Comparison of ENCODE assay signal across 28 cellular contexts in genomic region chr17:79337053-79337452, GRCh38.
"Had no signal": no experiment of that assay in that cellular context is flagged by ENCODE, and none has a peak within 500 bp of the region (broad histone marks: within the 10 kb centered on the region; RNA-seq: fewer than 3 reads in every experiment).

No MANE protein-coding gene starts in this region.

- H3K9me3 Mint-ChIP-seq: stimulated activated effector memory CD8-positive, alpha-beta T cell treated with anti-CD3 and anti-CD28 coated beads, Interleukin-12 subunit alpha, Interleukin-12 subunit beta, amount 100 ng/mL, for 72 hours; stimulated activated memory B cell treated with anti-CD40 and anti-IgM and Interleukin-4, amounts not matched to agents 10 μg/mL and 1 μg/mL and 100 μg/mL, for 72 hours; stimulated activated naive B cell treated with anti-CD40 and anti-IgM and Interleukin-4, amounts not matched to agents 10 μg/mL and 1 μg/mL and 100 μg/mL, for 72 hours; stimulated activated naive CD8-positive, alpha-beta T cell treated with anti-CD3 and anti-CD28 coated beads, Interleukin-15, amount 100 ng/mL, for 72 hours; stimulated activated naive CD8-positive, alpha-beta T cell treated with anti-CD3 and anti-CD28 coated beads, Interleukin-15, Interleukin-2, amounts not matched to agents 100 ng/mL and 50 ng/mL, for 24 hours; type B pancreatic cell had no signal

- H3K4me1 Mint-ChIP-seq: stimulated activated effector memory CD8-positive, alpha-beta T cell treated with anti-CD3 and anti-CD28 coated beads, Interleukin-12 subunit alpha, Interleukin-12 subunit beta, amount 100 ng/mL, for 72 hours; stimulated activated naive CD8-positive, alpha-beta T cell treated with anti-CD3 and anti-CD28 coated beads, Interleukin-15, amount 100 ng/mL, for 72 hours had no signal

- H3K36me3 Mint-ChIP-seq: stimulated activated effector memory CD8-positive, alpha-beta T cell treated with anti-CD3 and anti-CD28 coated beads, Interleukin-12 subunit alpha, Interleukin-12 subunit beta, amount 100 ng/mL, for 72 hours; stimulated activated memory B cell treated with anti-CD40 and anti-IgM and Interleukin-4, amounts not matched to agents 10 μg/mL and 1 μg/mL and 100 μg/mL, for 72 hours; stimulated activated naive B cell treated with anti-CD40 and anti-IgM and Interleukin-4, amounts not matched to agents 10 μg/mL and 1 μg/mL and 100 μg/mL, for 72 hours; type B pancreatic cell had no signal

- H3K9me3 ChIP-seq: stomach, suprapubic skin, testis, thoracic aorta, thyroid gland, tibial artery, tibial nerve, transverse colon, upper lobe of left lung, upper lobe of right lung, uterus, vagina had no signal

- ATAC-seq: stimulated activated effector memory CD8-positive, alpha-beta T cell treated with anti-CD3 and anti-CD28 coated beads, Interleukin-12 subunit alpha, Interleukin-12 subunit beta, amount 100 ng/mL, for 72 hours; stimulated activated memory B cell treated with anti-CD40 and anti-IgM and Interleukin-4, amounts not matched to agents 10 μg/mL and 1 μg/mL and 100 μg/mL, for 72 hours; stimulated activated naive B cell treated with anti-CD40 and anti-IgM and Interleukin-4, amounts not matched to agents 10 μg/mL and 1 μg/mL and 100 μg/mL, for 72 hours; stimulated activated naive CD8-positive, alpha-beta T cell treated with anti-CD3 and anti-CD28 coated beads, Interleukin-15, amount 100 ng/mL, for 72 hours; stimulated activated naive CD8-positive, alpha-beta T cell treated with anti-CD3 and anti-CD28 coated beads, Interleukin-15, Interleukin-2, amounts not matched to agents 100 U/mL and 50 U/mL, for 24 hours; upper lobe of right lung had no signal

- H3K4me3 ChIP-seq: stomach, suprapubic skin, testis, thoracic aorta, thyroid gland, tibial artery, tibial nerve, transverse colon, upper lobe of left lung, upper lobe of right lung, uterus, vagina had no signal

- H3K4me3 Mint-ChIP-seq: stimulated activated effector memory CD8-positive, alpha-beta T cell treated with anti-CD3 and anti-CD28 coated beads, Interleukin-12 subunit alpha, Interleukin-12 subunit beta, amount 100 ng/mL, for 72 hours; stimulated activated memory B cell treated with anti-CD40 and anti-IgM and Interleukin-4, amounts not matched to agents 10 μg/mL and 1 μg/mL and 100 μg/mL, for 72 hours; stimulated activated naive B cell treated with anti-CD40 and anti-IgM and Interleukin-4, amounts not matched to agents 10 μg/mL and 1 μg/mL and 100 μg/mL, for 72 hours; stimulated activated naive CD8-positive, alpha-beta T cell treated with anti-CD3 and anti-CD28 coated beads, Interleukin-15, amount 100 ng/mL, for 72 hours; stimulated activated naive CD8-positive, alpha-beta T cell treated with anti-CD3 and anti-CD28 coated beads, Interleukin-15, Interleukin-2, amounts not matched to agents 100 ng/mL and 50 ng/mL, for 24 hours; type B pancreatic cell had no signal

- H3K4me1 ChIP-seq: stomach, testis, tibial artery, upper lobe of left lung, upper lobe of right lung, uterus had no signal

- DNase-seq: stimulated activated CD4-positive, alpha-beta T cell treated with anti-CD3 and anti-CD28 coated beads, Interleukin-2, amount 100 ng/mL, for 48 hours; stimulated activated CD4-positive, alpha-beta T cell treated with anti-CD3 and anti-CD28 coated beads, Interleukin-4, amount 100 ng/mL, for 1 hour; stimulated activated CD4-positive, alpha-beta T cell treated with anti-CD3 and anti-CD28 coated beads, Interleukin-4, amount 100 ng/mL, for 24 hours; stimulated activated CD4-positive, alpha-beta T cell treated with anti-CD3 and anti-CD28 coated beads, Interleukin-4, amount 100 ng/mL, for 4 hours; stimulated activated CD8-positive, alpha-beta memory T cell treated with anti-CD3 and anti-CD28 coated beads, Interleukin-4, amount 100 ng/mL, for 48 hours; stimulated activated naive B cell treated with anti-CD40 and anti-IgM and Interleukin-4, amounts not matched to agents 10 μg/mL and 1 μg/mL and 100 μg/mL, for 72 hours; stimulated activated naive CD4-positive, alpha-beta T cell; stimulated activated naive CD4-positive, alpha-beta T cell treated with Interleukin-2 at 50 U/mL for 16 hours; stimulated activated naive CD8-positive, alpha-beta T cell treated with anti-CD3 and anti-CD28 coated beads, Interleukin-15, amount 100 ng/mL, for 72 hours; stimulated activated naive CD8-positive, alpha-beta T cell treated with anti-CD3 and anti-CD28 coated beads, Interleukin-15, Interleukin-2, amounts not matched to agents 100 U/mL and 50 U/mL, for 24 hours; stomach; substantia nigra; testis; thyroid gland; tibial artery; transverse colon; trophoblast cell; upper lobe of left lung; upper lobe of right lung; uterus had no signal

- H3K27ac ChIP-seq: stomach, suprapubic skin, testis, thoracic aorta, thyroid gland, tibial artery, tibial nerve, transverse colon, upper lobe of left lung, upper lobe of right lung, uterus, vagina had no signal

- H3K36me3 ChIP-seq: stomach, suprapubic skin, thoracic aorta, thyroid gland, tibial artery, tibial nerve, transverse colon, upper lobe of left lung, upper lobe of right lung, uterus, vagina had no signal

- H3K27ac Mint-ChIP-seq: stimulated activated effector memory CD8-positive, alpha-beta T cell treated with anti-CD3 and anti-CD28 coated beads, Interleukin-12 subunit alpha, Interleukin-12 subunit beta, amount 100 ng/mL, for 72 hours; stimulated activated memory B cell treated with anti-CD40 and anti-IgM and Interleukin-4, amounts not matched to agents 10 μg/mL and 1 μg/mL and 100 μg/mL, for 72 hours; stimulated activated naive CD8-positive, alpha-beta T cell treated with anti-CD3 and anti-CD28 coated beads, Interleukin-15, amount 100 ng/mL, for 72 hours; stimulated activated naive CD8-positive, alpha-beta T cell treated with anti-CD3 and anti-CD28 coated beads, Interleukin-15, Interleukin-2, amounts not matched to agents 100 ng/mL and 50 ng/mL, for 24 hours; type B pancreatic cell had no signal

- H3K27me3 ChIP-seq: testis, thyroid gland, upper lobe of left lung, uterus, vagina had no signal
